Comparison of ENCODE assay signal across 5 cellular contexts in the genomic region with DNA sequence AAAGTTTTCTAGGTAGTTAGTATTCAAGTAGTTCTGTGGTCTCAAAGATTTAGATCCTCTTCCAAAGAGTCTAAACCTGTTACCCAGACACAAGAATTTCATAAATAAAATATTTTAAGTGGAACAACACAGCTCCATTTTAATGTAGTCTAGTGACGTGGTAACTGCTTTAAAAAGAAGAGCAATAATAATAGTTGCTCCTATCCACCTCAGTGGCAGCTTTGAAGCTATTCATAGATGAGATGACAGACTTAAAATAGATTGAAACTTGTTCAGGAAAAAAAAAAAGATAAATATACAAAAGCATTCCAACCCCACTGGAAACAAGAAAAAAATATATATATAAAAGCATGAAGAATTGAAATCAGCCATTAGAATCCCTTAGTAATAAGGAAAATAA. TPM values are rescaled to one million over a fixed set of nuclear protein-coding genes. Genes with fewer than 3 reads are reported as not detected.
"Had no signal": no experiment of that assay in that cellular context is flagged by ENCODE, and none has a peak within 500 bp of the region (broad histone marks: within the 10 kb centered on the region; RNA-seq: fewer than 3 reads in every experiment).

No MANE protein-coding gene starts in this region.

- ATAC-seq: GM23338 had no signal

- H3K4me3 ChIP-seq: GM23338 had no signal

- DNase-seq: H9, HCEC 1CT, IMR-90 had no signal

RNA-seq across cellular contexts. Expression of a gene that starts 39.4 kb away (rescaled TPM):
- total RNA-seq: HT-29 had no signal
